Comparison of ENCODE assay signal across 27 cellular contexts in genomic region chr12:9729082-9729481, GRCh38. TPM values are rescaled to one million over a fixed set of nuclear protein-coding genes. Genes with fewer than 3 reads are reported as not detected.
DNase-seq lines count a peak whose midpoint lies in the region; ATAC-seq and TF ChIP-seq lines count a peak whose summit lies in the region.
"Had no signal": no experiment of that assay in that cellular context is flagged by ENCODE, and none has a peak within 500 bp of the region (broad histone marks: within the 10 kb centered on the region; RNA-seq: fewer than 3 reads in every experiment).

No MANE protein-coding gene starts in this region.

- no peaks in the 10 kb centered on the region for H3K27me3 ChIP-seq in OCI-LY3 (ENCODE audit: low read depth, low read length)
- no peaks in the 10 kb centered on the region for H3K27me3 ChIP-seq in neural progenitor cell
- H3K27me3 ChIP-seq: BLaER1 treated with 17β-estradiol and CSF1 and Interleukin-3, amounts not matched to agents 10 nM and 100 nM had no signal

- POLR2A ChIA-PET in activated CD4-positive, alpha-beta memory T cell treated with anti-CD3 and anti-CD28 coated beads, Interleukin-2, amount 10 ng/mL, durations not matched to agents 7 days and 5 days (lab: Charles Lee) = interaction anchor here (0.8 to 5.3 kb wide), 10 partner anchors 13 to 83 kb away, joined by 3 to 67 read pairs (median 12); partner anchors contain the start of genes CD69 and CLEC2D
- POLR2A ChIA-PET in activated CD4-positive, alpha-beta memory T cell treated with anti-CD3 and anti-CD28 coated beads for 36 hours (lab: Charles Lee) = interaction anchor here (0.6 to 3.1 kb wide), 5 partner anchors 12 to 81 kb away, joined by 3 to 13 read pairs (median 6); partner anchors contain the start of gene CLEC2D

- H3K27ac ChIP-seq in OCI-LY3 (ENCODE audit: low read length) = peak overlapping the region; percentile 97
- no peak overlapping the region for H3K27ac ChIP-seq in neural progenitor cell
- H3K27ac ChIP-seq: 22Rv1; BLaER1 treated with 17β-estradiol and CSF1 and Interleukin-3, amounts not matched to agents 10 nM and 100 nM; KMS-11 had no signal

- H3K9me3 Mint-ChIP-seq in activated CD4-positive, alpha-beta memory T cell treated with anti-CD3 and anti-CD28 coated beads, Interleukin-2, amount 10 ng/mL, durations not matched to agents 7 days and 5 days = peaks cover 4% of the 10 kb centered on the region
- H3K9me3 Mint-ChIP-seq in activated CD4-positive, alpha-beta memory T cell treated with anti-CD3 and anti-CD28 coated beads for 36 hours = no peaks in the 10 kb centered on the region
- H3K9me3 Mint-ChIP-seq in memory B cell (no peaks in the 10 kb centered on the region), neural progenitor cell (no peaks in the 10 kb centered on the region)
- H3K9me3 Mint-ChIP-seq: CD8-positive, alpha-beta memory T cell; GM23338 had no signal

- peaks cover 56% of the 10 kb centered on the region for H3K36me3 ChIP-seq in OCI-LY3 (replicated peaks; ENCODE audit: low read depth, low read length)
- H3K36me3 ChIP-seq in neural progenitor cell = no peaks in the 10 kb centered on the region
- H3K36me3 ChIP-seq: BLaER1 treated with 17β-estradiol and CSF1 and Interleukin-3, amounts not matched to agents 10 nM and 100 nM had no signal

- H3K4me3 ChIP-seq in OCI-LY3 (ENCODE audit: low read length) (peak overlapping the region; percentile 93), neural progenitor cell (no peak overlapping the region)
- H3K4me3 ChIP-seq: BLaER1 treated with 17β-estradiol and CSF1 and Interleukin-3, amounts not matched to agents 10 nM and 100 nM; GM23338 had no signal

- H3K9ac ChIP-seq in OCI-LY3 (ENCODE audit: low read length) (peak overlapping the region; percentile 95), neural progenitor cell (no peak overlapping the region)
- H3K9ac ChIP-seq: BLaER1 treated with 17β-estradiol and CSF1 and Interleukin-3, amounts not matched to agents 10 nM and 100 nM; KMS-11; SK-N-SH had no signal

- no peaks in the 10 kb centered on the region for H3F3A ChIP-seq in neural progenitor cell (ENCODE audit: low read depth)

- no peak for DNase-seq in activated CD4-positive, alpha-beta memory T cell treated with anti-CD3 and anti-CD28 coated beads, Interleukin-2, amount 10 ng/mL, durations not matched to agents 7 days and 5 days
- DNase-seq in activated CD4-positive, alpha-beta memory T cell treated with anti-CD3 and anti-CD28 coated beads for 36 hours = no peak
- no peak for DNase-seq in memory B cell (ENCODE audit: low spot score in 2 of 2)
- DNase-seq in stimulated activated CD4-positive, alpha-beta T cell treated with anti-CD3 and anti-CD28 coated beads, Interleukin-4, amount 100 ng/mL, for 4 hours = no peak
- no peak for DNase-seq in stimulated activated CD4-positive, alpha-beta T cell treated with anti-CD3 and anti-CD28 coated beads, Interleukin-4, amount 100 ng/mL, for 1 hour
- no peak for DNase-seq in neural progenitor cell (ENCODE audit: low spot score)
- DNase-seq: ACHN; Calu3; CD8-positive, alpha-beta memory T cell; GDM1; HCEC 1CT; NCI-H1105 treated with DMSO at 0.1 percent for 48 hours; NCI-H1694; NCI-H2081 treated with DMSO at 0.1 percent for 48 hours; NCI-H2171 treated with DMSO at 0.1 percent for 48 hours; NCI-H446 treated with DMSO at 0.1 percent for 48 hours; NCI-H526 treated with DMSO at 0.1 percent for 48 hours; SIG-M5; SK-N-SH had no signal

- H3K36me3 Mint-ChIP-seq in activated CD4-positive, alpha-beta memory T cell treated with anti-CD3 and anti-CD28 coated beads, Interleukin-2, amount 10 ng/mL, durations not matched to agents 7 days and 5 days (ENCODE audit: low read depth) = peaks cover 27% of the 10 kb centered on the region
- H3K36me3 Mint-ChIP-seq in activated CD4-positive, alpha-beta memory T cell treated with anti-CD3 and anti-CD28 coated beads for 36 hours = peaks cover 7% of the 10 kb centered on the region
- peaks cover 8% of the 10 kb centered on the region for H3K36me3 Mint-ChIP-seq in memory B cell
- H3K36me3 Mint-ChIP-seq in neural progenitor cell = no peaks in the 10 kb centered on the region
- H3K36me3 Mint-ChIP-seq: CD8-positive, alpha-beta memory T cell had no signal

- peaks cover 11% of the 10 kb centered on the region; the same call in 1 of the 2 replicates for H4K20me1 ChIP-seq in OCI-LY3 (ENCODE audit: insufficient read depth, low read length)
- H4K20me1 ChIP-seq in neural progenitor cell (ENCODE audit: low read depth) = no peaks in the 10 kb centered on the region
- H4K20me1 ChIP-seq: BLaER1 treated with 17β-estradiol and CSF1 and Interleukin-3, amounts not matched to agents 10 nM and 100 nM had no signal

- H2AFZ ChIP-seq in OCI-LY3 (ENCODE audit: low read depth, low read length) = no peak overlapping the region
- no peak overlapping the region for H2AFZ ChIP-seq in neural progenitor cell (replicated peaks)
- H2AFZ ChIP-seq: GM23338 had no signal

- H3K4me2 ChIP-seq in OCI-LY3 (ENCODE audit: low read length) = peak overlapping the region; percentile 95
- H3K4me2 ChIP-seq in neural progenitor cell = no peak overlapping the region
- H3K4me2 ChIP-seq: BLaER1 treated with 17β-estradiol and CSF1 and Interleukin-3, amounts not matched to agents 10 nM and 100 nM; GM23338; KMS-11; SK-N-SH had no signal

- peak overlapping the region; percentile 42 for H3K27ac Mint-ChIP-seq in activated CD4-positive, alpha-beta memory T cell treated with anti-CD3 and anti-CD28 coated beads, Interleukin-2, amount 10 ng/mL, durations not matched to agents 7 days and 5 days
- H3K27ac Mint-ChIP-seq in activated CD4-positive, alpha-beta memory T cell treated with anti-CD3 and anti-CD28 coated beads for 36 hours = no peak overlapping the region
- H3K27ac Mint-ChIP-seq in memory B cell (peak overlapping the region; percentile 99), neural progenitor cell (no peak overlapping the region)
- H3K27ac Mint-ChIP-seq: GM23338 had no signal

- H3K79me2 ChIP-seq in OCI-LY3 (ENCODE audit: low read length) (peaks cover 96% of the 10 kb centered on the region), neural progenitor cell (ENCODE audit: low read depth) (no peaks in the 10 kb centered on the region)

- intact Hi-C loops in activated CD4-positive, alpha-beta memory T cell treated with anti-CD3 and anti-CD28 coated beads for 36 hours (cut with micrococcal nuclease) = no loop called here

- CTCF ChIA-PET in activated CD4-positive, alpha-beta memory T cell treated with anti-CD3 and anti-CD28 coated beads, Interleukin-2, amount 10 ng/mL, durations not matched to agents 7 days and 5 days (lab: Charles Lee) = interaction anchor here (0.9 to 2.0 kb wide), 3 partner anchors 14 to 21 kb away, joined by 5 to 9 read pairs (median 6); no protein-coding TSS in a partner anchor
- CTCF ChIA-PET in activated CD4-positive, alpha-beta memory T cell treated with anti-CD3 and anti-CD28 coated beads for 36 hours (lab: Charles Lee) = interaction anchor here (0.6 to 1.3 kb wide), 4 partner anchors 21 to 177 kb away, joined by 3 to 8 read pairs (median 4); no protein-coding TSS in a partner anchor

- peaks cover 6% of the 10 kb centered on the region for H3K27me3 Mint-ChIP-seq in activated CD4-positive, alpha-beta memory T cell treated with anti-CD3 and anti-CD28 coated beads, Interleukin-2, amount 10 ng/mL, durations not matched to agents 7 days and 5 days
- no peaks in the 10 kb centered on the region for H3K27me3 Mint-ChIP-seq in activated CD4-positive, alpha-beta memory T cell treated with anti-CD3 and anti-CD28 coated beads for 36 hours
- no peaks in the 10 kb centered on the region for H3K27me3 Mint-ChIP-seq in memory B cell
- no peaks in the 10 kb centered on the region for H3K27me3 Mint-ChIP-seq in neural progenitor cell (ENCODE audit: insufficient read depth, low read depth)

- H3K4me1 ChIP-seq in OCI-LY3 (ENCODE audit: low read length) (peaks cover 22% of the 10 kb centered on the region), neural progenitor cell (no peaks in the 10 kb centered on the region)

- H3K4me1 Mint-ChIP-seq in activated CD4-positive, alpha-beta memory T cell treated with anti-CD3 and anti-CD28 coated beads, Interleukin-2, amount 10 ng/mL, durations not matched to agents 7 days and 5 days = peaks cover 54% of the 10 kb centered on the region
- H3K4me1 Mint-ChIP-seq in activated CD4-positive, alpha-beta memory T cell treated with anti-CD3 and anti-CD28 coated beads for 36 hours (ENCODE audit: low read depth) = peaks cover 35% of the 10 kb centered on the region
- H3K4me1 Mint-ChIP-seq in memory B cell (peaks cover 26% of the 10 kb centered on the region), neural progenitor cell (no peaks in the 10 kb centered on the region)
- H3K4me1 Mint-ChIP-seq: GM23338 had no signal

- TF ChIP-seq CTCF in OCI-LY3 (IDR thresholded peaks at IDR 0.05; ENCODE audit: low read depth, low read length) (no peak), neural progenitor cell (IDR thresholded peaks at IDR 0.05) (no peak)

- no peak for ATAC-seq in memory B cell (ENCODE audit: low read depth)
- no peak for ATAC-seq in HG03520 (IDR thresholded peaks at IDR 0.05; ENCODE audit: unreplicated experiment)
- ATAC-seq: GM23338, Panc1 had no signal

- H3K9me3 ChIP-seq in OCI-LY3 (ENCODE audit: insufficient read depth, low read length) (no peaks in the 10 kb centered on the region), neural progenitor cell (ENCODE audit: low read depth) (no peaks in the 10 kb centered on the region)
- H3K9me3 ChIP-seq: BLaER1 treated with 17β-estradiol and CSF1 and Interleukin-3, amounts not matched to agents 10 nM and 100 nM; SK-N-SH had no signal

- H3K4me3 Mint-ChIP-seq in activated CD4-positive, alpha-beta memory T cell treated with anti-CD3 and anti-CD28 coated beads, Interleukin-2, amount 10 ng/mL, durations not matched to agents 7 days and 5 days = no peak overlapping the region
- H3K4me3 Mint-ChIP-seq in activated CD4-positive, alpha-beta memory T cell treated with anti-CD3 and anti-CD28 coated beads for 36 hours = no peak overlapping the region
- H3K4me3 Mint-ChIP-seq in memory B cell (peak overlapping the region; percentile 83), neural progenitor cell (no peak overlapping the region)
- H3K4me3 Mint-ChIP-seq: GM23338 had no signal

RNA-seq across cellular contexts. Expression of gene CLECL1, which starts 3.8 kb away (rescaled TPM):
- 10 to 100 TPM; 13.5 to 15.4 TPM for total RNA-seq in activated CD4-positive, alpha-beta memory T cell treated with anti-CD3 and anti-CD28 coated beads, Interleukin-2, amount 10 ng/mL, durations not matched to agents 7 days and 5 days
- 1 to 10 TPM; 6.5 to 7.4 TPM for total RNA-seq in activated CD4-positive, alpha-beta memory T cell treated with anti-CD3 and anti-CD28 coated beads for 36 hours
- total RNA-seq in neural progenitor cell (ENCODE audit: low replicate concordance) = not detected in 2 replicates
- total RNA-seq: Calu3, GM23338, HT1080 had no signal

RNA-seq across cellular contexts. Expression of gene CD69, which starts 31.6 kb away (rescaled TPM):
- total RNA-seq in activated CD4-positive, alpha-beta memory T cell treated with anti-CD3 and anti-CD28 coated beads, Interleukin-2, amount 10 ng/mL, durations not matched to agents 7 days and 5 days = 100 to 1,000 TPM; 196 to 197 TPM
- total RNA-seq in activated CD4-positive, alpha-beta memory T cell treated with anti-CD3 and anti-CD28 coated beads for 36 hours = 100 to 1,000 TPM; 118 to 120 TPM
- total RNA-seq in neural progenitor cell (ENCODE audit: low replicate concordance) = not detected in 2 replicates
- total RNA-seq: GM23338 had no signal

RNA-seq across cellular contexts. Expression of gene CLEC2D, which starts 59.6 kb away (rescaled TPM):
- 100 to 1,000 TPM; 446 to 449 TPM for total RNA-seq in activated CD4-positive, alpha-beta memory T cell treated with anti-CD3 and anti-CD28 coated beads, Interleukin-2, amount 10 ng/mL, durations not matched to agents 7 days and 5 days
- total RNA-seq in activated CD4-positive, alpha-beta memory T cell treated with anti-CD3 and anti-CD28 coated beads for 36 hours = 100 to 1,000 TPM; 191 to 199 TPM
- total RNA-seq in neural progenitor cell (ENCODE audit: low replicate concordance) = 10.3 and 18.7 TPM in 2 replicates

Comparison
In these comparisons a context has a peak if more than half of its experiments do, and no peak if none do; other contexts are left out.
1. H3K27ac Mint-ChIP-seq: peak in activated CD4-positive, alpha-beta memory T cell treated with anti-CD3 and anti-CD28 coated beads, Interleukin-2, amount 10 ng/mL, durations not matched to agents 7 days and 5 days (single experiment) and memory B cell (single experiment); none in activated CD4-positive, alpha-beta memory T cell treated with anti-CD3 and anti-CD28 coated beads for 36 hours (single experiment) and neural progenitor cell (single experiment).
2. RNA of gene CD69, which starts 31.6 kb away (total RNA-seq): 196 to 197 TPM in activated CD4-positive, alpha-beta memory T cell treated with anti-CD3 and anti-CD28 coated beads, Interleukin-2, amount 10 ng/mL, durations not matched to agents 7 days and 5 days and 118 to 120 TPM in activated CD4-positive, alpha-beta memory T cell treated with anti-CD3 and anti-CD28 coated beads for 36 hours; not detected in neural progenitor cell; every median in the first group is over 100 times any median in the second.